15 cellular contexts compared by ENCODE assay signal in the genomic region with DNA sequence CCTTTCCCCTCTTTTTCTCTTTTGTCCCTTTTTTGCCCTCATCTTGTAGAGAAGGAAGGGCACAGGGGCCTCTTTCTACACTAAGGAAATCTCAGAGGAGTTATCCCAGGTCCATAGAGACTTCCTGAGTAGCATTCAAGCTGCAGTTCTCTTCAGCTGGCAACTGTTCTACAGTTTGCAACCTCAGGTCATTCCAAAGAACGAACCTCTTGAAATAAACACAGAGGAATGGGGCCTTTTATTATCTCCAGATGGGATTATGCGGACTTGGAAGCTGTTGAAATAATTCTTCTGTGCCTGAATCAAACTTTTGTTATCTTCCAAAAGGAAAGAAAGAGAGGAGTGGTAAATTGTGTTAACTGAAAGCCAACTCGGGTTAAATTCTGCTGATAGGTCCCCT. TPM values are rescaled to one million over a fixed set of nuclear protein-coding genes. Genes with fewer than 3 reads are reported as not detected.
DNase-seq lines count a peak whose midpoint lies in the region; ATAC-seq, FAIRE-seq and TF ChIP-seq lines count a peak whose summit lies in the region.
"Had no signal": no experiment of that assay in that cellular context is flagged by ENCODE, and none has a peak within 500 bp of the region (broad histone marks: within the 10 kb centered on the region; RNA-seq: fewer than 3 reads in every experiment).

No MANE protein-coding gene starts in this region.

- peak; percentile 25 for DNase-seq in DMS 273 (lab: John Stamatoyannopoulos, UW; ENCODE audit: unreplicated experiment)
- DNase-seq in DMS 273 treated with DMSO at 0.1 percent for 48 hours (lab: John Stamatoyannopoulos, UW), result no peak
- peak; percentile 54 for DNase-seq in dedifferentiated amniotic fluid mesenchymal stem cell (ENCODE audit: extremely low spot score)
- no peak for DNase-seq in HepG2 (ENCODE audit: low spot score)
- DNase-seq in type B pancreatic cell (ENCODE audit: extremely low spot score, unreplicated experiment), result no peak
- DNase-seq in HEK293T (ENCODE audit: extremely low spot score), result no peak
- no peak for DNase-seq in OCI-M2 (lab: John Stamatoyannopoulos, UW; ENCODE audit: unreplicated experiment)
- DNase-seq: activated CD4-positive, alpha-beta T cell treated with anti-CD3 and anti-CD28 coated beads, Interleukin-2, amount 10 ng/mL, durations not matched to agents 7 days and 5 days; activated naive CD8-positive, alpha-beta T cell treated with anti-CD3 and anti-CD28 coated beads for 36 hours; foreskin keratinocyte; GDM1; NCI-H2029; stimulated activated naive CD8-positive, alpha-beta T cell treated with anti-CD3 and anti-CD28 coated beads, Interleukin-15, Interleukin-2, amounts not matched to agents 100 U/mL and 50 U/mL, for 24 hours had no signal

- no TSS peak for BruUV-seq in HepG2 (replicated peaks; lab: Mats Ljungman, UMichigan)

- in situ Hi-C loops in HepG2 (cut with HindIII; ENCODE audit: extremely low pct_ligation_motif_present, low pct_unique_long_range_greater_than_20kb), result no loop called here

- H3K27me3 ChIP-seq in HepG2 (ENCODE audit: control insufficient read depth in 1 of 2, insufficient read depth in 2 of 2, low read length in 2 of 2), result no peaks in the 10 kb centered on the region
- H3K27me3 ChIP-seq: foreskin keratinocyte had no signal

- no peak overlapping the region for H3K4me3 ChIP-seq in HepG2 (replicated peaks in 1 of 3; ENCODE audit: insufficient read depth in 1 of 3, low read depth in 2 of 3, low read length in 3 of 3)

- no peak for TF ChIP-seq RAD21 in HepG2 (CRISPR knock-in tag; IDR thresholded peaks at IDR 0.05)

- no peak overlapping the region for H3K9ac ChIP-seq in HepG2 (ENCODE audit: insufficient read depth, low read depth, low read length)

- no peaks in the 10 kb centered on the region for H3K36me3 Mint-ChIP-seq in type B pancreatic cell
- H3K36me3 Mint-ChIP-seq: activated naive CD8-positive, alpha-beta T cell treated with anti-CD3 and anti-CD28 coated beads for 36 hours had no signal

- H3K4me1 Mint-ChIP-seq in type B pancreatic cell (ENCODE audit: unreplicated experiment), result peaks cover 11% of the 10 kb centered on the region

- H3K4me1 ChIP-seq in HepG2 (ENCODE audit: insufficient read depth, low read length), result peaks cover 42% of the 10 kb centered on the region
- H3K4me1 ChIP-seq: foreskin keratinocyte had no signal

- H4K20me1 ChIP-seq in HepG2 (ENCODE audit: insufficient read depth, low read length), result no peaks in the 10 kb centered on the region

- CTCF ChIA-PET in HepG2 (lab: Yijun Ruan, JAX; ENCODE audit: low intra/inter-chr PET ratio, low total read pairs) (interaction anchor here (0.8 to 1.9 kb wide), 4 partner anchors 30 to 131 kb away, joined by 3 to 11 read pairs (median 6); a partner anchor contains a TSS), HEK293T (lab: Yijun Ruan, JAX) (interaction anchor here (0.8 to 1.6 kb wide), 2 partner anchors 16 to 40 kb away, joined by 4 to 6 read pairs; no protein-coding TSS in a partner anchor)

- no peak overlapping the region for H2AFZ ChIP-seq in HepG2 (ENCODE audit: low read length)

- POLR2A ChIA-PET in HepG2 (lab: Yijun Ruan, JAX), result interaction anchor here (1.5 kb wide), 1 partner anchor 31 kb away, joined by 9 read pairs; a partner anchor contains a TSS
- POLR2A ChIA-PET in HEK293T (lab: Yijun Ruan, JAX), result interaction anchor here (1.1 kb wide), 1 partner anchor 31 kb away, joined by 4 read pairs; a partner anchor contains a TSS

- H3K9me3 ChIP-seq in HepG2 (ENCODE audit: low read length), result no peaks in the 10 kb centered on the region

- peak overlapping the region; percentile 16 for H3K27ac Mint-ChIP-seq in type B pancreatic cell
- H3K27ac Mint-ChIP-seq: activated CD4-positive, alpha-beta T cell treated with anti-CD3 and anti-CD28 coated beads, Interleukin-2, amount 10 ng/mL, durations not matched to agents 7 days and 5 days; activated naive CD8-positive, alpha-beta T cell treated with anti-CD3 and anti-CD28 coated beads for 36 hours had no signal

- TF ChIP-seq EP300 in HepG2 (IDR thresholded peaks at IDR 0.05; ENCODE audit: low read depth in 2 of 2, low read length in 2 of 2), result no peak
- TF ChIP-seq EP300 in HepG2 (CRISPR knock-in tag; IDR thresholded peaks at IDR 0.05; ENCODE audit: borderline replicate concordance), result no peak

- peaks cover 4% of the 10 kb centered on the region for H3K79me2 ChIP-seq in HepG2 (ENCODE audit: insufficient read depth, low read length)

- H3K4me3 Mint-ChIP-seq in type B pancreatic cell, result peak overlapping the region; percentile 40
- H3K4me3 Mint-ChIP-seq: activated CD4-positive, alpha-beta T cell treated with anti-CD3 and anti-CD28 coated beads, Interleukin-2, amount 10 ng/mL, durations not matched to agents 7 days and 5 days; activated naive CD8-positive, alpha-beta T cell treated with anti-CD3 and anti-CD28 coated beads for 36 hours had no signal

- ATAC-seq in HepG2 (no peak), HG02885 (IDR thresholded peaks at IDR 0.05; ENCODE audit: poor library complexity, unreplicated experiment) (no peak)
- ATAC-seq: stimulated activated naive CD8-positive, alpha-beta T cell treated with anti-CD3 and anti-CD28 coated beads, Interleukin-15, Interleukin-2, amounts not matched to agents 100 U/mL and 50 U/mL, for 24 hours had no signal

- H3K4me2 ChIP-seq in HepG2 (ENCODE audit: low read depth, low read length), result no peak overlapping the region

- peak overlapping the region; percentile 25 for H3K27ac ChIP-seq in HepG2 (ENCODE audit: extremely low read length, insufficient read depth, low read length)
- H3K27ac ChIP-seq: 22Rv1, foreskin keratinocyte had no signal

- intact Hi-C loops in HepG2 (cut with micrococcal nuclease; ENCODE audit: unreplicated experiment), result loop anchor here (5.0 kb wide), 1 partner anchor 33 kb away; a partner anchor contains a TSS

- no peaks in the 10 kb centered on the region for H3K9me3 Mint-ChIP-seq in type B pancreatic cell
- H3K9me3 Mint-ChIP-seq: activated naive CD8-positive, alpha-beta T cell treated with anti-CD3 and anti-CD28 coated beads for 36 hours had no signal

- TF ChIP-seq POLR2A in HepG2 (IDR thresholded peaks at IDR 0.05; ENCODE audit: insufficient read depth in 1 of 2, low read depth in 2 of 2, low read length in 2 of 2), result no peak

- no peaks in the 10 kb centered on the region for H3K27me3 Mint-ChIP-seq in type B pancreatic cell
- H3K27me3 Mint-ChIP-seq: activated CD4-positive, alpha-beta T cell treated with anti-CD3 and anti-CD28 coated beads, Interleukin-2, amount 10 ng/mL, durations not matched to agents 7 days and 5 days; activated naive CD8-positive, alpha-beta T cell treated with anti-CD3 and anti-CD28 coated beads for 36 hours had no signal

- whole genome bisulfite sequencing in HepG2 (ENCODE audit: low lambda C conversion rate), result 85% methylated on average over 3 of the region's 3 CpGs

- FAIRE-seq in HepG2 (lab: Jason Lieb, UNC), result no peak

- no peaks in the 10 kb centered on the region for H3K36me3 ChIP-seq in HepG2 (replicated peaks in 1 of 2; ENCODE audit: control insufficient read depth in 1 of 2, insufficient read depth in 2 of 2, low read length in 2 of 2)

- no peak for TF ChIP-seq CTCF in HepG2 (CRISPR knock-in tag; IDR thresholded peaks at IDR 0.05)
- no peak for TF ChIP-seq CTCF in type B pancreatic cell (conservative IDR thresholded peaks at IDR 0.05)

TF ChIP-seq in HepG2, 621 proteins besides CTCF, POLR2A, EP300 and RAD21:
- TF ChIP-seq GABPB1 (CRISPR knock-in tag; IDR thresholded peaks at IDR 0.05) (no peak), ZNF367 (CRISPR knock-in tag; IDR thresholded peaks at IDR 0.05; ENCODE audit: borderline replicate concordance) (no peak), JUN (CRISPR knock-in tag; IDR thresholded peaks at IDR 0.05) (no peak), ERF (CRISPR knock-in tag; IDR thresholded peaks at IDR 0.05) (0 out of 2 replicates have a peak, but pooled peaks have one; percentile 11)

TF ChIP-seq in HEK293T, 16 proteins besides CTCF, POLR2A, EP300 and RAD21:
- TF ChIP-seq NFRKB (IDR thresholded peaks at IDR 0.05), result no peak
- TF ChIP-seq LEF1 (IDR thresholded peaks at IDR 0.05; ENCODE audit: borderline replicate concordance), result no peak
- TF ChIP-seq HDGF (IDR thresholded peaks at IDR 0.05; ENCODE audit: borderline replicate concordance), result no peak
- no peak for TF ChIP-seq SP1 (IDR thresholded peaks at IDR 0.05)
- TF ChIP-seq FOXK2 (IDR thresholded peaks at IDR 0.05), result no peak
- no peak for TF ChIP-seq ZNF384 (IDR thresholded peaks at IDR 0.05)
- TF ChIP-seq FOXM1 (IDR thresholded peaks at IDR 0.05; ENCODE audit: borderline replicate concordance), result no peak
- no peak for TF ChIP-seq ARNT (IDR thresholded peaks at IDR 0.05)
- TF ChIP-seq TARDBP (IDR thresholded peaks at IDR 0.05), result no peak
- no peak for TF ChIP-seq ELF4 (IDR thresholded peaks at IDR 0.05)
- TF ChIP-seq L3MBTL2 (conservative IDR thresholded peaks at IDR 0.05), result no peak
TF ChIP-seq in HEK293T: peak in this region for 0.

RNA-seq across cellular contexts. Expression of a gene that starts 31.0 kb away (rescaled TPM):
- total RNA-seq in HepG2 (2016; rRNA removed; fragmentation: Illumina TruSeq; extraction: Trizol), result 84.6 and 136 TPM in 2 replicates
- total RNA-seq in HepG2 (2016; cell fraction: cytosol; rRNA removed; fragmentation: Illumina TruSeq; extraction: Trizol; ENCODE audit: low read depth), result 93.0 and 99.3 TPM in 2 replicates
- 80.6 and 139 TPM in 2 replicates for total RNA-seq in HepG2 (2016; cell fraction: insoluble cytoplasmic fraction; rRNA removed; fragmentation: Illumina TruSeq; extraction: Trizol)
- total RNA-seq in HepG2 (2016; cell fraction: membrane; rRNA removed; fragmentation: Illumina TruSeq; extraction: Trizol), result 85.8 and 94.3 TPM in 2 replicates
- total RNA-seq in HepG2 (2016; cell fraction: nucleus; rRNA removed; fragmentation: Illumina TruSeq; extraction: Trizol), result 92.5 and 95.6 TPM in 2 replicates
- polyA plus RNA-seq in HepG2 (2011; rRNA removed), result 138 and 215 TPM in 2 replicates
- polyA plus RNA-seq in HepG2 (2011; cell fraction: cytosol; rRNA removed), result 94.2 and 119 TPM in 2 replicates
- polyA plus RNA-seq in HepG2 (2011; cell fraction: nucleus; rRNA removed), result 66.9 and 70.1 TPM in 2 replicates
- 104 and 115 TPM in 2 replicates for polyA plus RNA-seq in HepG2 (2012)
- polyA plus RNA-seq in HepG2 (2016; cell fraction: cytosol; fragmentation: Illumina TruSeq; extraction: Trizol; ENCODE audit: low read depth), result 17.6 and 20.3 TPM in 2 replicates
- 211 and 217 TPM in 2 replicates for polyA plus RNA-seq in HepG2 (2016; cell fraction: insoluble cytoplasmic fraction; fragmentation: Illumina TruSeq; extraction: Trizol; ENCODE audit: low read depth)
- polyA plus RNA-seq in HepG2 (2016; cell fraction: membrane; fragmentation: Illumina TruSeq; extraction: Trizol; ENCODE audit: low read depth), result 41.9 and 49.1 TPM in 2 replicates
- 168 and 175 TPM in 2 replicates for polyA plus RNA-seq in HepG2 (2016; cell fraction: nucleus; fragmentation: Illumina TruSeq; extraction: Trizol; ENCODE audit: insufficient read depth, low read depth)
- polyA minus RNA-seq in HepG2 (2011; rRNA and poly(A)+ RNA removed; ENCODE audit: low replicate concordance), result 157 and 264 TPM in 2 replicates
- polyA minus RNA-seq in HepG2 (2011; cell fraction: cytosol; rRNA and poly(A)+ RNA removed), result 128 and 137 TPM in 2 replicates
- polyA minus RNA-seq in HepG2 (2011; cell fraction: nucleus; rRNA and poly(A)+ RNA removed), result 140 and 141 TPM in 2 replicates
- total RNA-seq in type B pancreatic cell (ENCODE audit: low replicate concordance), result 74.7 and 95.0 TPM in 2 replicates

Comparison
In these comparisons a context has a peak if more than half of its experiments do, and no peak if none do; other contexts are left out.
1. DNase-seq: peak in DMS 273 (single experiment) and dedifferentiated amniotic fluid mesenchymal stem cell (single experiment); none in DMS 273 treated with DMSO at 0.1 percent for 48 hours (single experiment), HepG2 (single experiment), type B pancreatic cell (single experiment), HEK293T (single experiment) and OCI-M2 (single experiment).